In genomic region chr3:111819912-111820311, GRCh38 we compare ENCODE assay signal across 32 cellular contexts.
"Had no signal": no experiment of that assay in that cellular context is flagged by ENCODE, and none has a peak within 500 bp of the region (broad histone marks: within the 10 kb centered on the region; RNA-seq: fewer than 3 reads in every experiment).

No MANE protein-coding gene starts in this region.

- DNase-seq: activated B cell treated with CpG ODN at 0.5 μM for 24 hours; activated CD4-positive, alpha-beta memory T cell treated with anti-CD3 and anti-CD28 coated beads, Interleukin-2, amount 10 ng/mL, durations not matched to agents 7 days and 5 days; activated CD4-positive, alpha-beta T cell treated with anti-CD3 and anti-CD28 coated beads, Interleukin-2, amount 10 ng/mL, durations not matched to agents 7 days and 5 days; activated CD4-positive, alpha-beta T cell treated with anti-CD3 and anti-CD28 coated beads, Interleukin-2, amount 50 U/mL, for 4 hours; activated CD8-positive, alpha-beta memory T cell treated with anti-CD3 and anti-CD28 coated beads, Interleukin-2, amount 10 ng/mL, durations not matched to agents 7 days and 5 days; activated CD8-positive, alpha-beta memory T cell treated with anti-CD3 and anti-CD28 coated beads, Interleukin-2, amount 50 U/mL, for 4 hours; activated effector memory CD4-positive, alpha-beta T cell treated with anti-CD3 and anti-CD28 coated beads, Interleukin-2, amount 50 U/mL, for 16 hours; activated naive CD4-positive, alpha-beta T cell treated with anti-CD3 and anti-CD28 coated beads for 36 hours; activated naive CD8-positive, alpha-beta T cell treated with anti-CD3 and anti-CD28 coated beads, Interleukin-2, amount 10 ng/mL, durations not matched to agents 7 days and 5 days; activated T-cell treated with anti-CD3 and anti-CD28 coated beads, Interleukin-2, amount 50 U/mL, for 1 hour; activated T-cell treated with anti-CD3 and anti-CD28 coated beads, Interleukin-2, amount 50 U/mL, for 48 hours; adrenal gland; amygdala; aorta; central memory CD4-positive, alpha-beta T cell; cerebellar nuclear complex; colonic mucosa; effector CD8-positive, alpha-beta T cell; esophagus squamous epithelium; foreskin melanocyte; head of caudate nucleus; T-helper 1 cell; T-helper 17 cell; T1000; WERI-Rb-1 had no signal

- ATAC-seq: activated CD4-positive, CD25-positive, alpha-beta regulatory T cell treated with anti-CD3 and anti-CD28 coated beads, Interleukin-2, amount 50 U/mL, for 24 hours; activated CD8-positive, alpha-beta memory T cell treated with anti-CD3 and anti-CD28 coated beads, Interleukin-2, amount 10 ng/mL, durations not matched to agents 7 days and 5 days; gastroesophageal sphincter; T-helper 17 cell had no signal

- H3K27ac Mint-ChIP-seq: activated B cell treated with CpG ODN at 0.5 μM for 24 hours; activated CD4-positive, alpha-beta memory T cell treated with anti-CD3 and anti-CD28 coated beads, Interleukin-2, amount 10 ng/mL, durations not matched to agents 7 days and 5 days; activated CD4-positive, alpha-beta T cell treated with anti-CD3 and anti-CD28 coated beads, Interleukin-2, amount 10 ng/mL, durations not matched to agents 7 days and 5 days; activated CD8-positive, alpha-beta memory T cell treated with anti-CD3 and anti-CD28 coated beads, Interleukin-2, amount 10 ng/mL, durations not matched to agents 7 days and 5 days; activated naive CD4-positive, alpha-beta T cell treated with anti-CD3 and anti-CD28 coated beads for 36 hours; activated naive CD4-positive, alpha-beta T cell treated with anti-CD3 and anti-CD28 coated beads, Interleukin-2, amount 50 U/mL, for 24 hours; activated naive CD8-positive, alpha-beta T cell treated with anti-CD3 and anti-CD28 coated beads, Interleukin-2, amount 10 ng/mL, durations not matched to agents 7 days and 5 days; activated T-helper 1 cell treated with anti-CD3 and anti-CD28 coated beads, Interleukin-12 subunit alpha, Interleukin-12 subunit beta, Interleukin-2, Interleukin-4 antibody, amounts not matched to agents 30 ng/mL and 10 ng/mL and 1 ng/mL, durations not matched to agents 14 hours and 24 hours and 36 hours; activated T-helper 2 cell treated with anti-CD3 and anti-CD28 coated beads, Interferon-gamma antibody, Interleukin-2, Interleukin-4, amounts not matched to agents 10 μg/mL and 5 μg/mL and 100 μg/mL, durations not matched to agents 14 hours and 24 hours and 36 hours; brain; T-helper 17 cell; T-helper 2 cell treated with Interferon-gamma antibody and Interleukin-4, amounts not matched to agents 5 μg/mL and 100 μg/mL, for 36 hours had no signal

- H3K27me3 Mint-ChIP-seq: activated CD4-positive, alpha-beta T cell treated with anti-CD3 and anti-CD28 coated beads, Interleukin-2, amount 10 ng/mL, durations not matched to agents 7 days and 5 days; activated CD8-positive, alpha-beta memory T cell treated with anti-CD3 and anti-CD28 coated beads, Interleukin-2, amount 10 ng/mL, durations not matched to agents 7 days and 5 days; activated naive CD4-positive, alpha-beta T cell treated with anti-CD3 and anti-CD28 coated beads, Interleukin-2, amount 50 U/mL, for 24 hours; brain; T-helper 17 cell had no signal

- H3K4me1 Mint-ChIP-seq: activated B cell treated with CpG ODN at 0.5 μM for 24 hours; activated CD4-positive, alpha-beta memory T cell treated with anti-CD3 and anti-CD28 coated beads, Interleukin-2, amount 10 ng/mL, durations not matched to agents 7 days and 5 days; activated CD4-positive, alpha-beta T cell treated with anti-CD3 and anti-CD28 coated beads, Interleukin-2, amount 10 ng/mL, durations not matched to agents 7 days and 5 days; activated CD8-positive, alpha-beta memory T cell treated with anti-CD3 and anti-CD28 coated beads, Interleukin-2, amount 10 ng/mL, durations not matched to agents 7 days and 5 days; activated naive CD4-positive, alpha-beta T cell treated with anti-CD3 and anti-CD28 coated beads, Interleukin-2, amount 50 U/mL, for 24 hours; activated naive CD8-positive, alpha-beta T cell treated with anti-CD3 and anti-CD28 coated beads, Interleukin-2, amount 10 ng/mL, durations not matched to agents 7 days and 5 days; brain; T-helper 17 cell had no signal

- H3K4me3 Mint-ChIP-seq: activated B cell treated with CpG ODN at 0.5 μM for 24 hours; activated CD4-positive, alpha-beta memory T cell treated with anti-CD3 and anti-CD28 coated beads, Interleukin-2, amount 10 ng/mL, durations not matched to agents 7 days and 5 days; activated CD4-positive, alpha-beta T cell treated with anti-CD3 and anti-CD28 coated beads, Interleukin-2, amount 10 ng/mL, durations not matched to agents 7 days and 5 days; activated CD8-positive, alpha-beta memory T cell treated with anti-CD3 and anti-CD28 coated beads, Interleukin-2, amount 10 ng/mL, durations not matched to agents 7 days and 5 days; activated naive CD4-positive, alpha-beta T cell treated with anti-CD3 and anti-CD28 coated beads for 36 hours; activated naive CD4-positive, alpha-beta T cell treated with anti-CD3 and anti-CD28 coated beads, Interleukin-2, amount 50 U/mL, for 24 hours; activated naive CD8-positive, alpha-beta T cell treated with anti-CD3 and anti-CD28 coated beads, Interleukin-2, amount 10 ng/mL, durations not matched to agents 7 days and 5 days; activated T-helper 1 cell treated with anti-CD3 and anti-CD28 coated beads, Interleukin-12 subunit alpha, Interleukin-12 subunit beta, Interleukin-2, Interleukin-4 antibody, amounts not matched to agents 30 ng/mL and 10 ng/mL and 1 ng/mL, durations not matched to agents 14 hours and 24 hours and 36 hours; brain; T-helper 17 cell; T-helper 2 cell treated with Interferon-gamma antibody and Interleukin-4, amounts not matched to agents 5 μg/mL and 100 μg/mL, for 36 hours had no signal
